9 cellular contexts compared by ENCODE assay signal in genomic region chr4:159764343-159764952, GRCh38.
DNase-seq lines count a peak whose midpoint lies in the region; ATAC-seq, FAIRE-seq and TF ChIP-seq lines count a peak whose summit lies in the region.
"Had no signal": no experiment of that assay in that cellular context is flagged by ENCODE, and none has a peak within 500 bp of the region (broad histone marks: within the 10 kb centered on the region; RNA-seq: fewer than 3 reads in every experiment).

No MANE protein-coding gene starts in this region.

- POLR2A ChIA-PET in naive thymus-derived CD8-positive, alpha-beta T cell (lab: Charles Lee): no interaction called here

- no peaks in the 10 kb centered on the region for H3K27me3 ChIP-seq in adrenal gland

- H3K27ac ChIP-seq in adrenal gland: no peak overlapping the region

- ATAC-seq in GM18505 (IDR thresholded peaks at IDR 0.05; ENCODE audit: unreplicated experiment) (peak; percentile 85), HG02870 (IDR thresholded peaks at IDR 0.05; ENCODE audit: unreplicated experiment) (peak; percentile 82)
- ATAC-seq in naive thymus-derived CD8-positive, alpha-beta T cell: no peak

- peaks cover 0 to 6% (median 0%) of the 10 kb centered on the region in 9 donors for H3K9me3 Mint-ChIP-seq in naive thymus-derived CD8-positive, alpha-beta T cell

- FAIRE-seq in islet of Langerhans (lab: Jason Lieb, UNC): peak; percentile 93

- no peak overlapping the region for H3K27ac Mint-ChIP-seq in naive thymus-derived CD8-positive, alpha-beta T cell
- H3K27ac Mint-ChIP-seq: IgD-negative memory B cell had no signal

- no peaks in the 10 kb centered on the region for H3K36me3 ChIP-seq in adrenal gland (replicated peaks in 1 of 2)

- TF ChIP-seq POLR2A in GM18505 (IDR thresholded peaks at IDR 0.05; ENCODE audit: borderline replicate concordance, extremely low read depth, insufficient read depth, insufficient read length): no peak
- TF ChIP-seq POLR2A in adrenal gland (IDR thresholded peaks at IDR 0.05): no peak

- intact Hi-C loops in adrenal gland (cut with DNase I): no loop called here

- no peak overlapping the region for H3K4me3 ChIP-seq in adrenal gland

- no peaks in the 10 kb centered on the region for H3K4me1 Mint-ChIP-seq in naive thymus-derived CD8-positive, alpha-beta T cell
- H3K4me1 Mint-ChIP-seq: IgD-negative memory B cell had no signal

- TF ChIP-seq CTCF in adrenal gland (IDR thresholded peaks at IDR 0.05): peak; percentile 41 to 68 (median 50)

- H3K9me3 ChIP-seq in adrenal gland (replicated peaks in 1 of 3): no peaks in the 10 kb centered on the region

- DNase-seq in AG20443 (ENCODE audit: low spot score) (peak; percentile 33), NCI-H1105 treated with DMSO at 0.1 percent for 48 hours (lab: John Stamatoyannopoulos, UW) (peak; percentile 43), adrenal gland (peak in 5 of 7 donors; percentile 15 to 37 (median 21)), KG1 (lab: John Stamatoyannopoulos, UW) (no peak)
- DNase-seq in naive thymus-derived CD8-positive, alpha-beta T cell: no peak

- 20 to 28% (median 25%) methylated on average over 5 of the region's 5 CpGs for WGBS in adrenal gland, 4 donors

- H3K4me1 ChIP-seq in adrenal gland (replicated peaks in 1 of 2): no peaks in the 10 kb centered on the region

- H3K27me3 Mint-ChIP-seq in naive thymus-derived CD8-positive, alpha-beta T cell: no peaks in the 10 kb centered on the region
- H3K27me3 Mint-ChIP-seq: IgD-negative memory B cell had no signal

- H3K4me3 Mint-ChIP-seq in naive thymus-derived CD8-positive, alpha-beta T cell: no peak overlapping the region
- H3K4me3 Mint-ChIP-seq: IgD-negative memory B cell had no signal

- no peaks in the 10 kb centered on the region for H3K36me3 Mint-ChIP-seq in naive thymus-derived CD8-positive, alpha-beta T cell
- H3K36me3 Mint-ChIP-seq: IgD-negative memory B cell had no signal

Comparison
In these comparisons a context has a peak if more than half of its experiments do, and no peak if none do; other contexts are left out.
1. DNase-seq: peak in AG20443 (single experiment), NCI-H1105 treated with DMSO at 0.1 percent for 48 hours (single experiment) and adrenal gland (5 of 7); none in naive thymus-derived CD8-positive, alpha-beta T cell (0 of 10) and KG1 (single experiment).
2. ATAC-seq: peak in GM18505 (single experiment) and HG02870 (single experiment); none in naive thymus-derived CD8-positive, alpha-beta T cell (0 of 2).